ENCODE assay signal across 28 cellular contexts in the genomic region with DNA sequence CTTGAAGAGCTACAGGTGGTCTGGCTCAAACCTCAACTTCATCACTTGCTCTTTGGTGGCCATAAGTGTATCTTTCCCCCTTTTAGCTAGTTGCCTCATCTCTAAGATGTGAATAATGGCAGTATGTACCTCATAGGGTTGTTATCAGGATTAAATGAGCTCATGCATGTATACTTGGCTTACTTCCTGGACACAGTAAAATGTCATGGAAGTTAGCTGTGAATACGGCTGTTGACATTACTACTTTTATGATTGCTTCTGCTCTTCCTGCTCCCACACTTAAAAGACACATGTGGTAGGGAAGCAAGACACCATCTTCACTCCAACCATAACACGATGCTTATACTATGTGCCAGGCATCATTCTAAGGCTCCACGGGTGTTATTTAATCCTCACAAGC.
"Had no signal": no experiment of that assay in that cellular context is flagged by ENCODE, and none has a peak within 500 bp of the region (broad histone marks: within the 10 kb centered on the region; RNA-seq: fewer than 3 reads in every experiment).

No MANE protein-coding gene starts in this region.

- H3K4me3 Mint-ChIP-seq: activated CD4-positive, alpha-beta memory T cell treated with anti-CD3 and anti-CD28 coated beads, Interleukin-2, amount 10 ng/mL, durations not matched to agents 7 days and 5 days; activated naive CD4-positive, alpha-beta T cell treated with anti-CD3 and anti-CD28 coated beads for 36 hours; activated naive CD8-positive, alpha-beta T cell; activated T-helper 17 cell treated with anti-CD3 and anti-CD28 coated beads, Interleukin-2, amount 50 U/mL, for 72 hours; T-cell had no signal

- H3K36me3 Mint-ChIP-seq: activated naive CD8-positive, alpha-beta T cell had no signal

- DNase-seq: activated CD4-positive, alpha-beta memory T cell treated with anti-CD3 and anti-CD28 coated beads, Interleukin-2, amount 10 ng/mL, durations not matched to agents 7 days and 5 days; activated CD4-positive, alpha-beta T cell treated with anti-CD3 and anti-CD28 coated beads, Interleukin-2, amount 50 U/mL, for 1 hour; activated CD4-positive, CD25-positive, alpha-beta regulatory T cell; activated gamma-delta T cell; activated naive CD4-positive, alpha-beta T cell treated with anti-CD3 and anti-CD28 coated beads for 36 hours; activated T-cell treated with anti-CD3 and anti-CD28 coated beads for 4 hours; activated T-cell treated with anti-CD3 and anti-CD28 coated beads, Interleukin-2, amount 50 U/mL, for 48 hours; amygdala; brain microvascular endothelial cell; cerebellar nuclear complex; Karpas-422; NCI-H1105 treated with DMSO at 0.1 percent for 48 hours; NCI-H1436 treated with DMSO at 0.1 percent for 48 hours; NCI-H187; NCI-H2171; NCI-H226; NCI-H524 treated with DMSO at 0.1 percent for 48 hours; NCI-H748 treated with DMSO at 0.1 percent for 48 hours; NK-92 treated with Interleukin-12 subunit alpha and Interleukin-12 subunit beta, amount 100 ng/mL, for 24 hours; OCI-M1; RPMI8226; T-cell; T-helper 2 cell; T1000 had no signal

- H3K9me3 Mint-ChIP-seq: activated CD4-positive, alpha-beta memory T cell treated with anti-CD3 and anti-CD28 coated beads, Interleukin-2, amount 10 ng/mL, durations not matched to agents 7 days and 5 days; activated naive CD4-positive, alpha-beta T cell treated with anti-CD3 and anti-CD28 coated beads for 36 hours; activated T-helper 17 cell treated with anti-CD3 and anti-CD28 coated beads, Interleukin-2, amount 50 U/mL, for 72 hours; T-cell had no signal

- H3K27me3 Mint-ChIP-seq: activated CD4-positive, alpha-beta memory T cell treated with anti-CD3 and anti-CD28 coated beads, Interleukin-2, amount 10 ng/mL, durations not matched to agents 7 days and 5 days; activated T-helper 17 cell treated with anti-CD3 and anti-CD28 coated beads, Interleukin-2, amount 50 U/mL, for 72 hours; T-cell had no signal

- H3K27ac Mint-ChIP-seq: activated CD4-positive, alpha-beta memory T cell treated with anti-CD3 and anti-CD28 coated beads, Interleukin-2, amount 10 ng/mL, durations not matched to agents 7 days and 5 days; activated naive CD4-positive, alpha-beta T cell treated with anti-CD3 and anti-CD28 coated beads for 36 hours; activated naive CD8-positive, alpha-beta T cell; activated T-helper 17 cell treated with anti-CD3 and anti-CD28 coated beads, Interleukin-2, amount 50 U/mL, for 72 hours; T-cell had no signal

- H3K4me1 Mint-ChIP-seq: activated CD4-positive, alpha-beta memory T cell treated with anti-CD3 and anti-CD28 coated beads, Interleukin-2, amount 10 ng/mL, durations not matched to agents 7 days and 5 days; T-cell had no signal

- ATAC-seq: activated T-helper 17 cell treated with anti-CD3 and anti-CD28 coated beads, Interleukin-2, amount 50 U/mL, for 72 hours; Panc1; Right ventricle myocardium inferior; T-cell had no signal
